Comparison of ENCODE assay signal across 1 cellular context in genomic region chr2:63819765-63820717, GRCh38.
TF ChIP-seq lines count a peak whose summit lies in the region.

No MANE protein-coding gene starts in this region.

TF ChIP-seq in H1, 55 proteins besides CTCF, POLR2A, EP300 and RAD21 (continued from another document):
- TF ChIP-seq CHD7 (IDR thresholded peaks at IDR 0.05; ENCODE audit: insufficient replicate concordance, low read length) (no peak), MAX (IDR thresholded peaks at IDR 0.05) (0 out of 2 replicates have a peak, but pooled peaks have one; percentile 9), TEAD4 (IDR thresholded peaks at IDR 0.05; ENCODE audit: low read depth, low read length) (no peak), CEBPB (IDR thresholded peaks at IDR 0.05; ENCODE audit: low read depth, low read length) (peak; percentile 73), HDAC6 (IDR thresholded peaks at IDR 0.05; ENCODE audit: low read depth, low read length) (no peak), TAF7 (optimal IDR thresholded peaks at IDR 0.05; ENCODE audit: borderline replicate concordance, low read depth, low read length) (no peak), PHF8 (conservative IDR thresholded peaks at IDR 0.05; ENCODE audit: low read depth, low read length) (no peak), E2F6 (IDR thresholded peaks at IDR 0.05) (no peak)
TF ChIP-seq in H1: peak in this region for 2.
